In genomic region chr2:130610486-130610885, GRCh38 we compare ENCODE assay signal across 18 cellular contexts. TPM values are rescaled to one million over a fixed set of nuclear protein-coding genes. Genes with fewer than 3 reads are reported as not detected.
"Had no signal": no experiment of that assay in that cellular context is flagged by ENCODE, and none has a peak within 500 bp of the region (broad histone marks: within the 10 kb centered on the region; RNA-seq: fewer than 3 reads in every experiment).

No MANE protein-coding gene starts in this region.

RNA-seq across cellular contexts. Expression of gene POTEJ, which starts 0.8 kb away (rescaled TPM):
- total RNA-seq: activated B cell treated with CpG ODN at 0.5 μM for 24 hours; activated CD4-positive, alpha-beta memory T cell treated with anti-CD3 and anti-CD28 coated beads for 36 hours; activated CD8-positive, alpha-beta memory T cell treated with anti-CD3 and anti-CD28 coated beads for 36 hours; activated CD8-positive, alpha-beta memory T cell treated with anti-CD3 and anti-CD28 coated beads, Interleukin-2, amount 10 ng/mL, durations not matched to agents 7 days and 5 days; activated CD8-positive, alpha-beta T cell treated with anti-CD3 and anti-CD28 coated beads, Interleukin-2, amount 10 ng/mL, durations not matched to agents 7 days and 5 days; activated naive CD4-positive, alpha-beta T cell treated with anti-CD3 and anti-CD28 coated beads, Interleukin-2, amount 50 U/mL, for 72 hours; activated naive CD8-positive, alpha-beta T cell treated with anti-CD3 and anti-CD28 coated beads, Interleukin-2, amount 10 ng/mL, durations not matched to agents 7 days and 5 days; activated T-helper 1 cell treated with anti-CD3 and anti-CD28 coated beads, Interleukin-12 subunit alpha, Interleukin-12 subunit beta, Interleukin-2, Interleukin-4 antibody, amounts not matched to agents 30 ng/mL and 10 ng/mL and 1 ng/mL, durations not matched to agents 14 hours and 24 hours and 36 hours; activated T-helper 2 cell treated with anti-CD3 and anti-CD28 coated beads, Interferon-gamma antibody, Interleukin-2, Interleukin-4, amounts not matched to agents 10 μg/mL and 5 μg/mL and 100 μg/mL, durations not matched to agents 14 hours and 24 hours and 36 hours; ascending aorta; breast epithelium; esophagus squamous epithelium; frontal cortex; T-cell; T-helper 2 cell treated with Interferon-gamma antibody and Interleukin-4, amounts not matched to agents 100 ng/mL and 5 ng/mL, for 36 hours had no signal
- polyA plus RNA-seq: esophagus, heart left ventricle had no signal

RNA-seq across cellular contexts. Expression of gene CFC1, which starts 11.1 kb away (rescaled TPM):
- total RNA-seq: activated B cell treated with CpG ODN at 0.5 μM for 24 hours; activated CD4-positive, alpha-beta memory T cell treated with anti-CD3 and anti-CD28 coated beads for 36 hours; activated CD8-positive, alpha-beta memory T cell treated with anti-CD3 and anti-CD28 coated beads for 36 hours; activated CD8-positive, alpha-beta memory T cell treated with anti-CD3 and anti-CD28 coated beads, Interleukin-2, amount 10 ng/mL, durations not matched to agents 7 days and 5 days; activated CD8-positive, alpha-beta T cell treated with anti-CD3 and anti-CD28 coated beads, Interleukin-2, amount 10 ng/mL, durations not matched to agents 7 days and 5 days; activated naive CD4-positive, alpha-beta T cell treated with anti-CD3 and anti-CD28 coated beads, Interleukin-2, amount 50 U/mL, for 72 hours; activated naive CD8-positive, alpha-beta T cell treated with anti-CD3 and anti-CD28 coated beads, Interleukin-2, amount 10 ng/mL, durations not matched to agents 7 days and 5 days; activated T-helper 1 cell treated with anti-CD3 and anti-CD28 coated beads, Interleukin-12 subunit alpha, Interleukin-12 subunit beta, Interleukin-2, Interleukin-4 antibody, amounts not matched to agents 30 ng/mL and 10 ng/mL and 1 ng/mL, durations not matched to agents 14 hours and 24 hours and 36 hours; activated T-helper 2 cell treated with anti-CD3 and anti-CD28 coated beads, Interferon-gamma antibody, Interleukin-2, Interleukin-4, amounts not matched to agents 10 μg/mL and 5 μg/mL and 100 μg/mL, durations not matched to agents 14 hours and 24 hours and 36 hours; ascending aorta; breast epithelium; endothelial cell of umbilical vein; esophagus squamous epithelium; T-cell; T-helper 2 cell treated with Interferon-gamma antibody and Interleukin-4, amounts not matched to agents 100 ng/mL and 5 ng/mL, for 36 hours had no signal
- polyA plus RNA-seq: endothelial cell of umbilical vein, esophagus had no signal
